ENCODE assay signal across 16 cellular contexts in genomic region chr12:26721800-26722199, GRCh38.
DNase-seq lines count a peak whose midpoint lies in the region; ATAC-seq, FAIRE-seq and TF ChIP-seq lines count a peak whose summit lies in the region.
"Had no signal": no experiment of that assay in that cellular context is flagged by ENCODE, and none has a peak within 500 bp of the region (broad histone marks: within the 10 kb centered on the region; RNA-seq: fewer than 3 reads in every experiment).

No MANE protein-coding gene starts in this region.

- no peak for DNase-seq in SK-N-SH
- DNase-seq in NCI-H1105 treated with DMSO at 0.1 percent for 48 hours (lab: John Stamatoyannopoulos, UW): peak; percentile 58
- DNase-seq in SK-N-DZ (ENCODE audit: low spot score): peak; percentile 39
- DNase-seq in small intestine: peak; percentile 68
- DNase-seq in NCI-H774 (lab: John Stamatoyannopoulos, UW): no peak
- no peak for DNase-seq in psoas muscle
- DNase-seq in activated naive CD4-positive, alpha-beta T cell treated with anti-CD3 and anti-CD28 coated beads for 36 hours: no peak
- DNase-seq: activated CD4-positive, alpha-beta T cell treated with anti-CD3 and anti-CD28 coated beads for 1 hour; head of caudate nucleus; NCI-H2081 treated with DMSO at 0.1 percent for 48 hours; ovary; Peyer's patch had no signal

- H3K4me1 Mint-ChIP-seq in activated naive CD4-positive, alpha-beta T cell treated with anti-CD3 and anti-CD28 coated beads for 36 hours (ENCODE audit: low read depth): peaks cover 8% of the 10 kb centered on the region
- H3K4me1 Mint-ChIP-seq: central memory CD8-positive, alpha-beta T cell had no signal

- no peak overlapping the region for H3K27ac Mint-ChIP-seq in activated naive CD4-positive, alpha-beta T cell treated with anti-CD3 and anti-CD28 coated beads for 36 hours

- CTCF ChIA-PET in SK-N-SH (lab: Yijun Ruan, JAX): no interaction called here
- CTCF ChIA-PET in activated naive CD4-positive, alpha-beta T cell treated with anti-CD3 and anti-CD28 coated beads for 36 hours (lab: Charles Lee): interaction anchor here (1.1 kb wide), 1 partner anchor 20 kb away, joined by 4 read pairs; no protein-coding TSS in a partner anchor

- H3K36me3 ChIP-seq in SK-N-SH (replicated peaks in 1 of 2; ENCODE audit: control insufficient read depth in 1 of 2, insufficient read depth in 2 of 2, low read length in 1 of 2): peaks cover 0 to 4% of the 10 kb centered on the region in 2 experiments
- peaks cover 2% of the 10 kb centered on the region in 2 donors for H3K36me3 ChIP-seq in small intestine (ENCODE audit: control insufficient read depth in 2 of 2, insufficient read depth in 2 of 2, low read length in 2 of 2)
- H3K36me3 ChIP-seq in psoas muscle (ENCODE audit: insufficient read depth in 1 of 2, low read depth in 1 of 2): no peaks in the 10 kb centered on the region
- H3K36me3 ChIP-seq: ovary, Peyer's patch had no signal

- no peaks in the 10 kb centered on the region for H3K9me3 Mint-ChIP-seq in activated naive CD4-positive, alpha-beta T cell treated with anti-CD3 and anti-CD28 coated beads for 36 hours
- H3K9me3 Mint-ChIP-seq: central memory CD8-positive, alpha-beta T cell had no signal

- H3K4me2 ChIP-seq in SK-N-SH: no peak overlapping the region
- H3K4me2 ChIP-seq: KMS-11 had no signal

- no peak for TF ChIP-seq EP300 in SK-N-SH (IDR thresholded peaks at IDR 0.05; ENCODE audit: borderline replicate concordance in 1 of 2, low read depth in 1 of 2, low read length in 1 of 2)

- intact Hi-C loops in psoas muscle (cut with DNase I): no loop called here
- intact Hi-C loops in activated naive CD4-positive, alpha-beta T cell treated with anti-CD3 and anti-CD28 coated beads for 36 hours (cut with micrococcal nuclease): no loop called here

- peaks cover 9% of the 10 kb centered on the region for H3F3A ChIP-seq in SK-N-SH (replicated peaks; ENCODE audit: insufficient read depth)

- H3K27me3 ChIP-seq in SK-N-SH (ENCODE audit: insufficient read depth): no peaks in the 10 kb centered on the region
- H3K27me3 ChIP-seq in small intestine (ENCODE audit: control insufficient read depth in 2 of 2, insufficient read depth in 2 of 2, low read length in 2 of 2): no peaks in the 10 kb centered on the region
- no peaks in the 10 kb centered on the region for H3K27me3 ChIP-seq in psoas muscle (ENCODE audit: insufficient read depth in 3 of 3, low read length in 2 of 3)
- H3K27me3 ChIP-seq: ovary, Peyer's patch had no signal

- H3K27me3 Mint-ChIP-seq in activated naive CD4-positive, alpha-beta T cell treated with anti-CD3 and anti-CD28 coated beads for 36 hours (ENCODE audit: low read depth): no peaks in the 10 kb centered on the region
- H3K27me3 Mint-ChIP-seq: central memory CD8-positive, alpha-beta T cell had no signal

- peaks cover 11 to 12% of the 10 kb centered on the region in 2 experiments for H3K4me1 ChIP-seq in SK-N-SH (ENCODE audit: control insufficient read depth in 1 of 2, insufficient read depth in 2 of 2, low read depth in 1 of 2, low read length in 1 of 2)
- H3K4me1 ChIP-seq in small intestine (ENCODE audit: control insufficient read depth in 2 of 2, insufficient read depth in 1 of 2, low read depth in 1 of 2, low read length in 1 of 2): no peaks in the 10 kb centered on the region
- peaks cover 3% of the 10 kb centered on the region for H3K4me1 ChIP-seq in psoas muscle
- H3K4me1 ChIP-seq: Peyer's patch had no signal

- TF ChIP-seq RAD21 in SK-N-SH (IDR thresholded peaks at IDR 0.05; ENCODE audit: low read length): no peak

- H3K9ac ChIP-seq in SK-N-SH: no peak overlapping the region
- H3K9ac ChIP-seq: KMS-11 had no signal

- no peaks in the 10 kb centered on the region for H3K9me3 ChIP-seq in SK-N-SH
- H3K9me3 ChIP-seq in small intestine (ENCODE audit: control insufficient read depth, low read depth): no peaks in the 10 kb centered on the region
- H3K9me3 ChIP-seq in psoas muscle: no peaks in the 10 kb centered on the region
- H3K9me3 ChIP-seq: ovary, Peyer's patch had no signal

- ATAC-seq in SK-N-SH treated with all-trans-retinoic acid at 6 μM for 48 hours: no peak
- no peak for ATAC-seq in psoas muscle

- FAIRE-seq in small intestine (lab: Jason Lieb, UNC): peak; percentile 81
- FAIRE-seq: D721Med had no signal

- no peaks in the 10 kb centered on the region for H3K79me2 ChIP-seq in SK-N-SH (ENCODE audit: insufficient read depth)

- no peak for TF ChIP-seq CTCF in SK-N-SH (IDR thresholded peaks at IDR 0.05)
- TF ChIP-seq CTCF in psoas muscle (IDR thresholded peaks at IDR 0.05): no peak

- POLR2A ChIA-PET in SK-N-SH (lab: Yijun Ruan, JAX): no interaction called here

- H3K36me3 Mint-ChIP-seq in activated naive CD4-positive, alpha-beta T cell treated with anti-CD3 and anti-CD28 coated beads for 36 hours (ENCODE audit: low read depth): peaks cover 3% of the 10 kb centered on the region

- H3K27ac ChIP-seq in SK-N-SH (ENCODE audit: low read depth in 2 of 2, low read length in 1 of 2) (no peak overlapping the region), small intestine (ENCODE audit: low read depth in 1 of 2, low read length in 1 of 2) (no peak overlapping the region), psoas muscle (no peak overlapping the region)
- H3K27ac ChIP-seq: KMS-11, ovary, Peyer's patch had no signal

- 77% methylated on average over 2 of the region's 2 CpGs for WGBS in SK-N-SH (ENCODE audit: low lambda C conversion rate)
- 56 to 62% (median 57%) methylated on average over 2 of the region's 2 CpGs for WGBS in small intestine, 3 donors
- 57 to 62% (median 57%) methylated on average over 2 of the region's 2 CpGs for WGBS in psoas muscle, 3 donors

- H3K4me3 ChIP-seq in SK-N-SH (ENCODE audit: low read depth in 2 of 2, low read length in 1 of 2) (no peak overlapping the region), small intestine (ENCODE audit: low read depth in 1 of 2, low read length in 2 of 2) (no peak overlapping the region), psoas muscle (no peak overlapping the region)
- H3K4me3 ChIP-seq: ovary, Peyer's patch had no signal

- H3K4me3 Mint-ChIP-seq in activated naive CD4-positive, alpha-beta T cell treated with anti-CD3 and anti-CD28 coated beads for 36 hours: no peak overlapping the region
- H3K4me3 Mint-ChIP-seq: central memory CD8-positive, alpha-beta T cell had no signal

- H2AFZ ChIP-seq in SK-N-SH (ENCODE audit: low read depth): no peak overlapping the region

- H3K9me2 ChIP-seq in SK-N-SH: no peaks in the 10 kb centered on the region

- no peaks in the 10 kb centered on the region for H4K20me1 ChIP-seq in SK-N-SH (ENCODE audit: insufficient read depth)

TF ChIP-seq in SK-N-SH, 30 proteins besides CTCF, POLR2A, EP300 and RAD21:
- TF ChIP-seq NFIC (IDR thresholded peaks at IDR 0.05; ENCODE audit: borderline replicate concordance): peak; percentile 55
- TF ChIP-seq MAX (IDR thresholded peaks at IDR 0.05; ENCODE audit: low read depth): no peak
- TF ChIP-seq PBX3 (IDR thresholded peaks at IDR 0.05): peak; percentile 73

TF ChIP-seq in SK-N-SH treated with all-trans-retinoic acid at 6 μM for 48 hours, 23 proteins besides CTCF, POLR2A, EP300 and RAD21:
- no peak for TF ChIP-seq POU6F1 (CRISPR knock-in tag; IDR thresholded peaks at IDR 0.05; ENCODE audit: borderline replicate concordance, low read depth)
- no peak for TF ChIP-seq ZNF8 (CRISPR knock-in tag; IDR thresholded peaks at IDR 0.05)
- no peak for TF ChIP-seq TOX (CRISPR knock-in tag; IDR thresholded peaks at IDR 0.05; ENCODE audit: borderline replicate concordance)
- TF ChIP-seq ZFP3 (CRISPR knock-in tag; IDR thresholded peaks at IDR 0.05): no peak

Comparison
In these comparisons a context has a peak if more than half of its experiments do, and no peak if none do; other contexts are left out.
1. DNase-seq: peak in NCI-H1105 treated with DMSO at 0.1 percent for 48 hours (single experiment), SK-N-DZ (single experiment) and small intestine (single experiment); none in SK-N-SH (single experiment), NCI-H774 (single experiment), psoas muscle (0 of 2) and activated naive CD4-positive, alpha-beta T cell treated with anti-CD3 and anti-CD28 coated beads for 36 hours (single experiment).